25 cellular contexts compared by ENCODE assay signal in genomic region chr3:23882487-23882918, GRCh38.
"Had no signal": no experiment of that assay in that cellular context is flagged by ENCODE, and none has a peak within 500 bp of the region (broad histone marks: within the 10 kb centered on the region; RNA-seq: fewer than 3 reads in every experiment).

No MANE protein-coding gene starts in this region.

- H3K9me3 Mint-ChIP-seq: activated T-cell treated with anti-CD3 and anti-CD28 coated beads, Interleukin-2, amount 50 U/mL, for 24 hours; activated T-helper 1 cell treated with anti-CD3 and anti-CD28 coated beads, Interleukin-12 subunit alpha, Interleukin-12 subunit beta, Interleukin-2, Interleukin-4 antibody, amounts not matched to agents 30 ng/mL and 10 ng/mL and 1 ng/mL, durations not matched to agents 14 hours and 24 hours and 36 hours; T-helper 1 cell treated with Interleukin-12 subunit alpha and Interleukin-12 subunit beta and Interleukin-4 antibody, amounts not matched to agents 30 μg/mL and 1 μg/mL, for 36 hours had no signal

- H3K4me3 ChIP-seq: cardiac muscle cell, MG63 had no signal

- DNase-seq: activated CD4-positive, alpha-beta T cell treated with anti-CD3 and anti-CD28 coated beads for 48 hours; activated CD4-positive, alpha-beta T cell treated with anti-CD3 and anti-CD28 coated beads, Interleukin-2, amount 50 U/mL, for 4 hours; activated CD4-positive, CD25-positive, alpha-beta regulatory T cell treated with anti-CD3 and anti-CD28 coated beads, Interleukin-2, amount 50 U/mL, for 72 hours; activated CD8-positive, alpha-beta memory T cell treated with anti-CD3 and anti-CD28 coated beads, Interleukin-2, amount 50 U/mL, for 48 hours; activated effector memory CD4-positive, alpha-beta T cell treated with anti-CD3 and anti-CD28 coated beads, Interleukin-2, amount 50 U/mL, for 16 hours; activated naive CD4-positive, alpha-beta T cell treated with Interleukin-2 at 50 U/mL for 16 hours; activated T-cell treated with anti-CD3 and anti-CD28 coated beads, Interleukin-2, amount 50 U/mL, for 24 hours; amygdala; brain microvascular endothelial cell; MG63; NCI-H1092 treated with DMSO at 0.1 percent for 48 hours; NCI-H1417 treated with DMSO at 0.1 percent for 48 hours; NCI-H1694; NCI-H2029; NCI-H2107; NCI-H2171 treated with DMSO at 0.1 percent for 48 hours; NCI-H510A treated with DMSO at 0.1 percent for 48 hours; NCI-H69; PC-3; SHP77 treated with DMSO at 0.1 percent for 48 hours had no signal

- H3K27ac Mint-ChIP-seq: activated naive CD8-positive, alpha-beta T cell; activated T-helper 1 cell treated with anti-CD3 and anti-CD28 coated beads, Interleukin-12 subunit alpha, Interleukin-12 subunit beta, Interleukin-2, Interleukin-4 antibody, amounts not matched to agents 30 ng/mL and 10 ng/mL and 1 ng/mL, durations not matched to agents 14 hours and 24 hours and 36 hours; T-helper 1 cell treated with Interleukin-12 subunit alpha and Interleukin-12 subunit beta and Interleukin-4 antibody, amounts not matched to agents 30 μg/mL and 1 μg/mL, for 36 hours had no signal

- ATAC-seq: activated CD8-positive, alpha-beta T cell treated with anti-CD3 and anti-CD28 coated beads, Interleukin-2, amount 10 ng/mL, durations not matched to agents 7 days and 5 days; PC-3 had no signal

- H3K27me3 Mint-ChIP-seq: activated naive CD8-positive, alpha-beta T cell; activated T-cell treated with anti-CD3 and anti-CD28 coated beads, Interleukin-2, amount 50 U/mL, for 24 hours had no signal

- H3K27me3 ChIP-seq: brain microvascular endothelial cell, cardiac muscle cell, MG63 had no signal

- H3K4me3 Mint-ChIP-seq: activated T-helper 1 cell treated with anti-CD3 and anti-CD28 coated beads, Interleukin-12 subunit alpha, Interleukin-12 subunit beta, Interleukin-2, Interleukin-4 antibody, amounts not matched to agents 30 ng/mL and 10 ng/mL and 1 ng/mL, durations not matched to agents 14 hours and 24 hours and 36 hours; T-helper 1 cell treated with Interleukin-12 subunit alpha and Interleukin-12 subunit beta and Interleukin-4 antibody, amounts not matched to agents 30 μg/mL and 1 μg/mL, for 36 hours had no signal

- H3K27ac ChIP-seq: brain microvascular endothelial cell had no signal

- H3K36me3 ChIP-seq: brain microvascular endothelial cell, cardiac muscle cell had no signal

- H3K9me3 ChIP-seq: MG63 had no signal
